ENCODE assay signal across 8 cellular contexts in genomic region chr14:74793506-74794155, GRCh38. TPM values are rescaled to one million over a fixed set of nuclear protein-coding genes. Genes with fewer than 3 reads are reported as not detected.
DNase-seq lines count a peak whose midpoint lies in the region; ATAC-seq and TF ChIP-seq lines count a peak whose summit lies in the region.

No MANE protein-coding gene starts in this region.

- no peak for TF ChIP-seq POLR2A in HCT116 (IDR thresholded peaks at IDR 0.05; ENCODE audit: borderline replicate concordance, extremely low read depth, insufficient read depth, insufficient read length)

- no peaks in the 10 kb centered on the region for H3K27me3 ChIP-seq in HCT116 (ENCODE audit: insufficient read depth, low read length)
- no peaks in the 10 kb centered on the region for H3K27me3 ChIP-seq in lower lobe of right lung (ENCODE audit: low read depth)
- H3K27me3 ChIP-seq in psoas muscle (ENCODE audit: insufficient read depth in 3 of 3, low read length in 2 of 3) = no peaks in the 10 kb centered on the region

- no peaks in the 10 kb centered on the region for H3K9me3 ChIP-seq in HCT116 (ENCODE audit: control insufficient read depth in 1 of 2, insufficient read depth in 1 of 2, low read depth in 1 of 2, low read length in 2 of 2)
- no peaks in the 10 kb centered on the region for H3K9me3 ChIP-seq in lower lobe of right lung
- H3K9me3 ChIP-seq in psoas muscle = no peaks in the 10 kb centered on the region

- H3K36me3 ChIP-seq in HCT116 (ENCODE audit: control insufficient read depth in 1 of 2, insufficient read depth in 2 of 2, low read length in 2 of 2) (peaks cover 4 to 18% of the 10 kb centered on the region in 2 experiments; a peak in 3 of 4 replicates), lower lobe of right lung (peaks cover 22% of the 10 kb centered on the region), psoas muscle (ENCODE audit: insufficient read depth in 1 of 2, low read depth in 1 of 2) (peaks cover 0 to 24% of the 10 kb centered on the region in 2 donors)

- H3K4me3 ChIP-seq in AG10803 (ENCODE audit: low read length) = no peak overlapping the region
- H3K4me3 ChIP-seq in HCT116 (replicated peaks in 1 of 2; ENCODE audit: low read depth in 1 of 2, low read length in 2 of 2) = no peak overlapping the region
- no peak overlapping the region for H3K4me3 ChIP-seq in lower lobe of right lung
- no peak overlapping the region for H3K4me3 ChIP-seq in psoas muscle

- peak; percentile 17 for DNase-seq in AG10803 (ENCODE audit: low read depth)
- no peak for DNase-seq in HCT116 (ENCODE audit: low read depth, low spot score)
- no peak for DNase-seq in lower lobe of right lung
- DNase-seq in NCI-H2171 (lab: John Stamatoyannopoulos, UW) = no peak
- DNase-seq in COLO668 (lab: John Stamatoyannopoulos, UW; ENCODE audit: unreplicated experiment) = no peak
- DNase-seq in psoas muscle = no peak
- DNase-seq in DMS153 treated with DMSO at 0.1 percent for 48 hours (lab: John Stamatoyannopoulos, UW; ENCODE audit: unreplicated experiment) = no peak

- H3K4me3 Mint-ChIP-seq in activated naive CD8-positive, alpha-beta T cell = peak overlapping the region; percentile 76

- H3K9me2 ChIP-seq in HCT116 (ENCODE audit: insufficient read depth) = no peaks in the 10 kb centered on the region

- H3K27ac ChIP-seq in HCT116 (ENCODE audit: low read depth, low read length) = no peak overlapping the region
- peak overlapping the region; percentile 3 for H3K27ac ChIP-seq in lower lobe of right lung
- H3K27ac ChIP-seq in psoas muscle = no peak overlapping the region

- peaks cover 3% of the 10 kb centered on the region for H3K9me3 Mint-ChIP-seq in activated naive CD8-positive, alpha-beta T cell (ENCODE audit: low read depth)

- POLR2A ChIA-PET in HCT116 (lab: Charles Lee) = no interaction called here

- H3K79me2 ChIP-seq in HCT116 (ENCODE audit: insufficient read depth, low read length) = peaks cover 96% of the 10 kb centered on the region

- ATAC-seq in HCT116 (no peak), lower lobe of right lung (no peak), psoas muscle (no peak)

- no peaks in the 10 kb centered on the region for H3K4me1 ChIP-seq in HCT116 (ENCODE audit: control insufficient read depth in 1 of 2, insufficient read depth in 2 of 2, low read length in 2 of 2)
- H3K4me1 ChIP-seq in lower lobe of right lung = peaks cover 36% of the 10 kb centered on the region
- H3K4me1 ChIP-seq in psoas muscle = peaks cover 21% of the 10 kb centered on the region

- H3K4me2 ChIP-seq in HCT116 (ENCODE audit: low read length) = no peak overlapping the region

- CTCF ChIA-PET in HCT116 (lab: Charles Lee) = interaction anchor here (0.8 to 1.5 kb wide), 4 partner anchors 8 to 185 kb away, joined by 3 to 5 read pairs (median 4); no protein-coding TSS in a partner anchor

- WGBS in psoas muscle, 3 donors = 67 to 80% (median 72%) methylated on average over 3 of the region's 3 CpGs

- RAD21 ChIA-PET in HCT116 (lab: Charles Lee; ENCODE audit: low non-redundant PET in 1 of 2, low total read pairs in 2 of 2, uncharacterized antibody in 2 of 2, unreplicated experiment in 2 of 2) = no interaction called here

- H2AFZ ChIP-seq in HCT116 (ENCODE audit: low read depth, low read length, poor library complexity, severe bottlenecking) = no peak overlapping the region

- H3K9ac ChIP-seq in HCT116 (ENCODE audit: low read length) = no peak overlapping the region

- peak overlapping the region; percentile 95 for H3K27ac Mint-ChIP-seq in activated naive CD8-positive, alpha-beta T cell

- TF ChIP-seq RAD21 in HCT116 (IDR thresholded peaks at IDR 0.05; ENCODE audit: low read depth) = peak; percentile 18; the same call in 1 of the 2 replicates

- H3K4me1 Mint-ChIP-seq in activated naive CD8-positive, alpha-beta T cell (ENCODE audit: low read depth) = peaks cover 51% of the 10 kb centered on the region

- peaks cover 3% of the 10 kb centered on the region; the same call in 1 of the 2 replicates for H4K20me1 ChIP-seq in HCT116 (ENCODE audit: insufficient read depth)

- TF ChIP-seq CTCF in AG10803 (conservative IDR thresholded peaks at IDR 0.05; ENCODE audit: low read length) (peak; percentile 55), HCT116 (IDR thresholded peaks at IDR 0.05 in 2 of 3, conservative IDR thresholded peaks at IDR 0.05 in 1 of 3; ENCODE audit: borderline replicate concordance in 1 of 3, insufficient read depth in 1 of 3, low read depth in 2 of 3, low read length in 2 of 3) (peak; percentile 24 to 47 (median 44); a peak in 5 of 6 replicates), lower lobe of right lung (IDR thresholded peaks at IDR 0.05) (peak; percentile 25), psoas muscle (IDR thresholded peaks at IDR 0.05) (no peak)

- peaks cover 6% of the 10 kb centered on the region for H3K36me3 Mint-ChIP-seq in activated naive CD8-positive, alpha-beta T cell

- intact Hi-C loops in HCT116 (cut with micrococcal nuclease) = no loop called here
- intact Hi-C loops in lower lobe of right lung (cut with DNase I) = no loop called here
- intact Hi-C loops in psoas muscle (cut with DNase I) = no loop called here

- H3K27me3 Mint-ChIP-seq in activated naive CD8-positive, alpha-beta T cell = no peaks in the 10 kb centered on the region

- BruUV-seq in HCT116 (replicated peaks; lab: Mats Ljungman, UMichigan) = no TSS peak

TF ChIP-seq in HCT116, 20 proteins besides CTCF, POLR2A, EP300 and RAD21:
- TF ChIP-seq POLR2AphosphoS5 (IDR thresholded peaks at IDR 0.05; ENCODE audit: low read depth, low read length) (no peak), REST (IDR thresholded peaks at IDR 0.05; ENCODE audit: low read depth) (no peak), CEBPB (IDR thresholded peaks at IDR 0.05; ENCODE audit: low read depth) (no peak), EZH2 (IDR thresholded peaks at IDR 0.05) (no peak), EGR1 (IDR thresholded peaks at IDR 0.05; ENCODE audit: low read depth) (no peak), TCF7L2 (IDR thresholded peaks at IDR 0.05; ENCODE audit: borderline replicate concordance, extremely low read depth, insufficient read depth, insufficient read length) (no peak), ZNF274 (IDR thresholded peaks at IDR 0.05; ENCODE audit: low read depth, low read length) (no peak)

RNA-seq across cellular contexts. Expression of gene YLPM1, which starts 30.5 kb away (rescaled TPM):
- total RNA-seq in HCT116 (2021; ENCODE audit: unreplicated experiment) = 55.1 TPM
- 17.7 and 25.1 TPM in 2 replicates for polyA plus RNA-seq in HCT116 (2012)
- total RNA-seq in lower lobe of right lung = 58.0 TPM
- total RNA-seq in psoas muscle = 10 to 100 TPM; 30.1 to 40.6 (median 35.7) TPM
- 10 to 100 TPM in 2 of 3 donors, 1 to 10 TPM in 1; 9.6 to 19.3 (median 11.8) TPM for polyA plus RNA-seq in psoas muscle
